ENCODE assay signal across 8 cellular contexts in the genomic region with DNA sequence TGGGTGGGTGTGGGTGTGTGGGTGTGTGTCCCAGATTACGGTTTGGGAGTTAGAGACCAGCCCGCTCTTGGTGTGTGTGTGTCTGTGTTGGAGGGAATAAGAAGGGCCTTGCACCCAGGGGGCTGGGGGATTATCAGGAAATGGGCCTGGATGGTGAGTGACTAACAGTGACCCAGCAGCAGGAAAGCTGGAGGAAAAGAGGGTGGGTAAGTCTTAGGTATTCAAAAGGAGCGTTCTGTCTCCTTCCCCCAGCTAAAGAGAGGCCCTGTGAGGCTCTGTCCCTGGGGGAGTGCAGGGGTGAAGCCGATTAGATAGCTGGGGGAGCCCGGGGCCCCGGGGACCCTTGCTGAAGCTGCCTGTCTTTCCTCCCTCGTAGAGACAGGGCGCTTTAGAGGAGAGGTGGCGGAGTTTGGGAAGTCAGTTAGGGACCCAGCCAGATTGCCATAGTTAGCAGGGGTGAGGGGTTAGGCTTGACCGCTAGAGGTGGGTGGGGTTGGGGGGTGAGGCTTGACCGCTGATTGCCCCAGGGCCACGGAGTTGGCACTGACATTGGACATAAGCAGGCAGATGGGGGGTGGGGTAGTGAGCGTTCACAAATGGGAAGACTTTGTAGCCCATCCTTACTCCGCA. TPM values are rescaled to one million over a fixed set of nuclear protein-coding genes. Genes with fewer than 3 reads are reported as not detected.
DNase-seq lines count a peak whose midpoint lies in the region; ATAC-seq and TF ChIP-seq lines count a peak whose summit lies in the region.

No MANE protein-coding gene starts in this region.

- H3K36me3 Mint-ChIP-seq in stimulated activated naive CD8-positive, alpha-beta T cell treated with anti-CD3 and anti-CD28 coated beads, Interleukin-15, Interleukin-2, amounts not matched to agents 100 ng/mL and 50 ng/mL, for 24 hours (ENCODE audit: low read depth), result no peaks in the 10 kb centered on the region
- no peaks in the 10 kb centered on the region for H3K36me3 Mint-ChIP-seq in mesothelial cell of epicardium

- H3K4me1 Mint-ChIP-seq in stimulated activated naive CD8-positive, alpha-beta T cell treated with anti-CD3 and anti-CD28 coated beads, Interleukin-15, Interleukin-2, amounts not matched to agents 100 ng/mL and 50 ng/mL, for 24 hours (ENCODE audit: low read depth), result peaks cover 14% of the 10 kb centered on the region
- H3K4me1 Mint-ChIP-seq in stimulated activated naive CD8-positive, alpha-beta T cell treated with anti-CD3 and anti-CD28 coated beads, Interleukin-15, amount 100 ng/mL, for 72 hours, result peaks cover 22% of the 10 kb centered on the region
- peaks cover 36% of the 10 kb centered on the region for H3K4me1 Mint-ChIP-seq in mesothelial cell of epicardium

- H3K4me1 ChIP-seq in colonic mucosa, result peaks cover 18% of the 10 kb centered on the region

- H3K36me3 ChIP-seq in colonic mucosa, result no peaks in the 10 kb centered on the region

- intact Hi-C loops in colonic mucosa (cut with DNase I), result no loop called here

- H3K9ac ChIP-seq in colonic mucosa (ENCODE audit: low read depth in 2 of 2, low read length in 2 of 2), result peak overlapping the region; percentile 61 to 97

- H3K4me3 ChIP-seq in colonic mucosa, result peak overlapping the region; percentile 75

- H3K27ac Mint-ChIP-seq in stimulated activated naive CD8-positive, alpha-beta T cell treated with anti-CD3 and anti-CD28 coated beads, Interleukin-15, Interleukin-2, amounts not matched to agents 100 ng/mL and 50 ng/mL, for 24 hours, result no peak overlapping the region
- H3K27ac Mint-ChIP-seq in stimulated activated naive CD8-positive, alpha-beta T cell treated with anti-CD3 and anti-CD28 coated beads, Interleukin-15, amount 100 ng/mL, for 72 hours, result no peak overlapping the region
- H3K27ac Mint-ChIP-seq in mesothelial cell of epicardium, result peak overlapping the region; percentile 50

- no peak for DNase-seq in stimulated activated naive CD8-positive, alpha-beta T cell treated with anti-CD3 and anti-CD28 coated beads, Interleukin-15, amount 100 ng/mL, for 72 hours
- DNase-seq in colonic mucosa, result no peak
- no peak for DNase-seq in mesothelial cell of epicardium (ENCODE audit: low spot score in 2 of 2, unreplicated experiment in 2 of 2)
- no peak for DNase-seq in NAMALWA (ENCODE audit: low spot score)
- no peak for DNase-seq in C1 segment of cervical spinal cord (lab: John Stamatoyannopoulos, UW)
- no peak for DNase-seq in NCI-H2081 (lab: John Stamatoyannopoulos, UW)

- TF ChIP-seq CTCF in colonic mucosa (IDR thresholded peaks at IDR 0.05) (no peak), mesothelial cell of epicardium (IDR thresholded peaks at IDR 0.05; ENCODE audit: unreplicated experiment) (no peak)

- no peak for ATAC-seq in stimulated activated naive CD8-positive, alpha-beta T cell treated with anti-CD3 and anti-CD28 coated beads, Interleukin-15, amount 100 ng/mL, for 72 hours
- ATAC-seq in GM19324 (IDR thresholded peaks at IDR 0.05; ENCODE audit: low FRiP score, unreplicated experiment), result no peak

- H3K27me3 ChIP-seq in colonic mucosa, result no peaks in the 10 kb centered on the region

- H3K9me3 Mint-ChIP-seq in stimulated activated naive CD8-positive, alpha-beta T cell treated with anti-CD3 and anti-CD28 coated beads, Interleukin-15, Interleukin-2, amounts not matched to agents 100 ng/mL and 50 ng/mL, for 24 hours, result no peaks in the 10 kb centered on the region
- H3K9me3 Mint-ChIP-seq in stimulated activated naive CD8-positive, alpha-beta T cell treated with anti-CD3 and anti-CD28 coated beads, Interleukin-15, amount 100 ng/mL, for 72 hours, result no peaks in the 10 kb centered on the region
- no peaks in the 10 kb centered on the region for H3K9me3 Mint-ChIP-seq in mesothelial cell of epicardium

- peaks cover 22% of the 10 kb centered on the region for H3K27me3 Mint-ChIP-seq in stimulated activated naive CD8-positive, alpha-beta T cell treated with anti-CD3 and anti-CD28 coated beads, Interleukin-15, Interleukin-2, amounts not matched to agents 100 ng/mL and 50 ng/mL, for 24 hours
- H3K27me3 Mint-ChIP-seq in stimulated activated naive CD8-positive, alpha-beta T cell treated with anti-CD3 and anti-CD28 coated beads, Interleukin-15, amount 100 ng/mL, for 72 hours, result peaks cover 23% of the 10 kb centered on the region
- H3K27me3 Mint-ChIP-seq in mesothelial cell of epicardium (ENCODE audit: low read depth), result peaks cover 60% of the 10 kb centered on the region

- peak overlapping the region; percentile 79 for H3K27ac ChIP-seq in colonic mucosa

- no peaks in the 10 kb centered on the region for H3K9me3 ChIP-seq in colonic mucosa

- H3K4me3 Mint-ChIP-seq in stimulated activated naive CD8-positive, alpha-beta T cell treated with anti-CD3 and anti-CD28 coated beads, Interleukin-15, Interleukin-2, amounts not matched to agents 100 ng/mL and 50 ng/mL, for 24 hours, result peak overlapping the region; percentile 36
- H3K4me3 Mint-ChIP-seq in stimulated activated naive CD8-positive, alpha-beta T cell treated with anti-CD3 and anti-CD28 coated beads, Interleukin-15, amount 100 ng/mL, for 72 hours, result peak overlapping the region in 1 of 2 donors; percentile 33
- H3K4me3 Mint-ChIP-seq in mesothelial cell of epicardium, result peak overlapping the region; percentile 85

RNA-seq across cellular contexts. Expression of a gene that starts 1.5 kb away (rescaled TPM):
- 100 to 1,000 TPM; 142 to 152 TPM for total RNA-seq in colonic mucosa
- total RNA-seq in mesothelial cell of epicardium, result 32.2 to 35.8 TPM (median 33.8 TPM) in 3 replicates

RNA-seq across cellular contexts. Expression of a gene that starts 27.6 kb away (rescaled TPM):
- total RNA-seq in colonic mucosa (1 to 10 TPM in 1 of 2 donors, under 1 TPM in 1; 0.77 to 1.5 TPM), mesothelial cell of epicardium (0.55 to 0.98 TPM (median 0.86 TPM) in 3 replicates)
